Comparison of ENCODE assay signal across 23 cellular contexts in genomic region chr2:238775591-238775990, GRCh38.
"Had no signal": no experiment of that assay in that cellular context is flagged by ENCODE, and none has a peak within 500 bp of the region (broad histone marks: within the 10 kb centered on the region; RNA-seq: fewer than 3 reads in every experiment).

No MANE protein-coding gene starts in this region.

- H3K9me3 Mint-ChIP-seq: activated CD4-positive, alpha-beta T cell treated with anti-CD3 and anti-CD28 coated beads, Interleukin-2, amount 10 ng/mL, durations not matched to agents 7 days and 5 days; activated CD8-positive, alpha-beta T cell treated with anti-CD3 and anti-CD28 coated beads for 36 hours; immature natural killer cell had no signal

- H3K36me3 ChIP-seq: adrenal gland, ascending aorta, brain microvascular endothelial cell, lower lobe of right lung, ovary, prostate gland, right atrium auricular region, upper lobe of left lung had no signal

- H3K4me3 ChIP-seq: adrenal gland, ascending aorta, hepatocyte, lower lobe of right lung, ovary, prostate gland, right atrium auricular region, upper lobe of left lung had no signal

- H3K4me2 ChIP-seq: hepatocyte had no signal

- H2AFZ ChIP-seq: hepatocyte had no signal

- DNase-seq: activated CD4-positive, alpha-beta T cell treated with anti-CD3 and anti-CD28 coated beads, Interleukin-2, amount 10 ng/mL, durations not matched to agents 7 days and 5 days; activated CD8-positive, alpha-beta T cell treated with anti-CD3 and anti-CD28 coated beads for 36 hours; activated gamma-delta T cell treated with Interleukin-2 at 50 U/mL for 16 hours; adrenal gland; brain microvascular endothelial cell; central memory CD4-positive, alpha-beta T cell; effector memory CD4-positive, alpha-beta T cell; glutamatergic neuron; immature natural killer cell; lower lobe of right lung; naive thymus-derived CD4-positive, alpha-beta T cell; ovary; stimulated activated CD4-positive, alpha-beta T cell treated with anti-CD3 and anti-CD28 coated beads, Interleukin-12 subunit alpha, Interleukin-12 subunit beta, amount 100 ng/mL, for 4 hours; SW 1271; upper lobe of left lung had no signal

- H3K36me3 Mint-ChIP-seq: activated naive CD8-positive, alpha-beta T cell; immature natural killer cell; naive thymus-derived CD4-positive, alpha-beta T cell had no signal

- H3K27ac Mint-ChIP-seq: activated CD4-positive, alpha-beta T cell treated with anti-CD3 and anti-CD28 coated beads, Interleukin-2, amount 10 ng/mL, durations not matched to agents 7 days and 5 days; activated CD8-positive, alpha-beta T cell treated with anti-CD3 and anti-CD28 coated beads for 36 hours; activated naive CD8-positive, alpha-beta T cell; immature natural killer cell had no signal

- H3K4me1 Mint-ChIP-seq: activated CD4-positive, alpha-beta T cell treated with anti-CD3 and anti-CD28 coated beads, Interleukin-2, amount 10 ng/mL, durations not matched to agents 7 days and 5 days; immature natural killer cell had no signal

- H3K9me3 ChIP-seq: adrenal gland, ascending aorta, lower lobe of right lung, ovary, prostate gland had no signal

- H3K27ac ChIP-seq: adrenal gland, ascending aorta, brain microvascular endothelial cell, hepatocyte, lower lobe of right lung, ovary, prostate gland, right atrium auricular region, upper lobe of left lung had no signal

- ATAC-seq: activated CD4-positive, CD25-positive, alpha-beta regulatory T cell treated with anti-CD3 and anti-CD28 coated beads, Interleukin-2, amount 50 U/mL, for 24 hours; activated CD8-positive, alpha-beta T cell treated with anti-CD3 and anti-CD28 coated beads for 36 hours; esophagus mucosa; left lobe of liver; lower lobe of right lung; naive thymus-derived CD4-positive, alpha-beta T cell had no signal

- H3K27me3 ChIP-seq: ascending aorta, ovary, right atrium auricular region, upper lobe of left lung had no signal

- H3K4me1 ChIP-seq: adrenal gland, ascending aorta, lower lobe of right lung, prostate gland, right atrium auricular region had no signal

- H3K4me3 Mint-ChIP-seq: activated CD4-positive, alpha-beta T cell treated with anti-CD3 and anti-CD28 coated beads, Interleukin-2, amount 10 ng/mL, durations not matched to agents 7 days and 5 days; activated CD8-positive, alpha-beta T cell treated with anti-CD3 and anti-CD28 coated beads for 36 hours; activated naive CD8-positive, alpha-beta T cell; immature natural killer cell; naive thymus-derived CD4-positive, alpha-beta T cell had no signal

- H3K79me2 ChIP-seq: hepatocyte had no signal
